Comparison of ENCODE assay signal across 15 cellular contexts in the genomic region with DNA sequence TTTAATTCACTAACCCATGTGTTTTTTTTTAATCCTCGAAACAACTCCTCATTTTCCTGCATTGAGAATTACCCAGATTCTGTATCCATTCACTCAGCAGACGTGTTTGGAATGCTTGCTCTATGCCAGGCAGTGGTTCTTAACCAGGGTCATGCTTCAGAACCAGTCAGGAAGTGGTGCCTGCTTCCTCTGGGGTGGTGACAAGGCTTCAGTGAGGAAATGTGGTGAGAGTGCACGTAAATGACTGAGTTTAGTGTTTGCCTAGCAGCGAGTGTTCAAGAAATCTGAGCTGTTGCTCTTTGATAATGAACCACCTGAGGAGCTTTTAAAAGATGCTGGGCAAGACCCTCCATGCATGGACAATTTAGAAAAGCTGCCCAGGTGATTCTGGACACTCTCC. TPM values are rescaled to one million over a fixed set of nuclear protein-coding genes. Genes with fewer than 3 reads are reported as not detected.
DNase-seq lines count a peak whose midpoint lies in the region; ATAC-seq and TF ChIP-seq lines count a peak whose summit lies in the region.
"Had no signal": no experiment of that assay in that cellular context is flagged by ENCODE, and none has a peak within 500 bp of the region (broad histone marks: within the 10 kb centered on the region; RNA-seq: fewer than 3 reads in every experiment).

No MANE protein-coding gene starts in this region.

- H3K27me3 Mint-ChIP-seq in activated CD4-positive, alpha-beta T cell treated with anti-CD3 and anti-CD28 coated beads, Interleukin-2, amount 10 ng/mL, durations not matched to agents 7 days and 5 days, result no peaks in the 10 kb centered on the region
- no peaks in the 10 kb centered on the region for H3K27me3 Mint-ChIP-seq in T-helper 17 cell

- H4K20me1 ChIP-seq in BLaER1 treated with 17β-estradiol and CSF1 and Interleukin-3, amounts not matched to agents 10 nM and 100 nM, result no peaks in the 10 kb centered on the region
- no peaks in the 10 kb centered on the region for H4K20me1 ChIP-seq in smooth muscle cell (ENCODE audit: low read depth)

- CTCF ChIA-PET in activated CD4-positive, alpha-beta T cell treated with anti-CD3 and anti-CD28 coated beads, Interleukin-2, amount 10 ng/mL, durations not matched to agents 7 days and 5 days (lab: Charles Lee), result no interaction called here

- intact Hi-C loops in spleen (cut with DNase I; ENCODE audit: low total_unique reads), result no loop called here

- peaks cover 84 to 100% (median 98%) of the 10 kb centered on the region in 11 experiments for H3K36me3 ChIP-seq in BLaER1 treated with 17β-estradiol and CSF1 and Interleukin-3, amounts not matched to agents 10 nM and 100 nM
- peaks cover 4 to 99% (median 57%) of the 10 kb centered on the region in 6 donors for H3K36me3 ChIP-seq in spleen
- peaks cover 74% of the 10 kb centered on the region for H3K36me3 ChIP-seq in smooth muscle cell (ENCODE audit: low read depth)

- H3K4me3 Mint-ChIP-seq in activated CD4-positive, alpha-beta T cell treated with anti-CD3 and anti-CD28 coated beads, Interleukin-2, amount 10 ng/mL, durations not matched to agents 7 days and 5 days, result no peak overlapping the region
- H3K4me3 Mint-ChIP-seq in T-helper 17 cell, result no peak overlapping the region

- peak overlapping the region in 3 of 10 experiments; percentile 13 to 31 (median 13); a peak in 3 of 20 replicates for H3K4me3 ChIP-seq in BLaER1 treated with 17β-estradiol and CSF1 and Interleukin-3, amounts not matched to agents 10 nM and 100 nM
- H3K4me3 ChIP-seq in spleen (no peak overlapping the region), smooth muscle cell (no peak overlapping the region)
- H3K4me3 ChIP-seq: GM12878 had no signal

- no peak for TF ChIP-seq CTCF in spleen (IDR thresholded peaks at IDR 0.05 in 8 of 11, conservative IDR thresholded peaks at IDR 0.05 in 3 of 11)
- TF ChIP-seq CTCF in smooth muscle cell (IDR thresholded peaks at IDR 0.05; ENCODE audit: borderline replicate concordance, insufficient read depth, poor library complexity, severe bottlenecking), result no peak

- peak; percentile 52 for DNase-seq in activated CD4-positive, alpha-beta T cell treated with anti-CD3 and anti-CD28 coated beads, Interleukin-2, amount 10 ng/mL, durations not matched to agents 7 days and 5 days
- DNase-seq in activated CD4-positive, alpha-beta T cell treated with anti-CD3 and anti-CD28 coated beads for 48 hours, result no peak
- DNase-seq in T-helper 17 cell (no peak), spleen (no peak), smooth muscle cell (lab: John Stamatoyannopoulos, UW; ENCODE audit: unreplicated experiment) (no peak)
- peak; percentile 11 for DNase-seq in effector CD4-positive, alpha-beta T cell
- DNase-seq: Karpas-422; mammary epithelial cell; NCI-H1105; NCI-H2107; NCI-H526 treated with DMSO at 0.1 percent for 48 hours; stimulated activated CD4-positive, alpha-beta T cell treated with anti-CD3 and anti-CD28 coated beads, Interleukin-4, amount 100 ng/mL, for 24 hours had no signal

- ATAC-seq in T-helper 17 cell (peak; percentile 93), GM21737 (IDR thresholded peaks at IDR 0.05; ENCODE audit: unreplicated experiment) (no peak)
- ATAC-seq: GM12878 had no signal

- WGBS in spleen, 5 donors, result 37 to 56% (median 41%) methylated on average over 4 of the region's 4 CpGs
- WGBS in smooth muscle cell (ENCODE audit: low lambda C conversion rate), result 98% methylated on average over 4 of the region's 4 CpGs

- H3K4me1 Mint-ChIP-seq in activated CD4-positive, alpha-beta T cell treated with anti-CD3 and anti-CD28 coated beads, Interleukin-2, amount 10 ng/mL, durations not matched to agents 7 days and 5 days, result peaks cover 14% of the 10 kb centered on the region
- peaks cover 3% of the 10 kb centered on the region for H3K4me1 Mint-ChIP-seq in T-helper 17 cell

- H3K27ac ChIP-seq in BLaER1 treated with 17β-estradiol and CSF1 and Interleukin-3, amounts not matched to agents 10 nM and 100 nM, result peak overlapping the region in 2 of 11 experiments; percentile 2 to 41; a peak in 2 of 22 replicates
- H3K27ac ChIP-seq in spleen, result peak overlapping the region in 2 of 8 donors; percentile 23 to 24
- no peak overlapping the region for H3K27ac ChIP-seq in smooth muscle cell (ENCODE audit: low read depth)

- peak overlapping the region; percentile 73 for H3K27ac Mint-ChIP-seq in activated CD4-positive, alpha-beta T cell treated with anti-CD3 and anti-CD28 coated beads, Interleukin-2, amount 10 ng/mL, durations not matched to agents 7 days and 5 days
- peak overlapping the region; percentile 67 for H3K27ac Mint-ChIP-seq in T-helper 17 cell

- no peaks in the 10 kb centered on the region for H3K27me3 ChIP-seq in BLaER1 treated with 17β-estradiol and CSF1 and Interleukin-3, amounts not matched to agents 10 nM and 100 nM
- no peaks in the 10 kb centered on the region for H3K27me3 ChIP-seq in spleen (replicated peaks in 1 of 7)
- no peaks in the 10 kb centered on the region for H3K27me3 ChIP-seq in smooth muscle cell (ENCODE audit: low read depth)

- no peak overlapping the region for H3K9ac ChIP-seq in BLaER1 treated with 17β-estradiol and CSF1 and Interleukin-3, amounts not matched to agents 10 nM and 100 nM
- no peak overlapping the region for H3K9ac ChIP-seq in smooth muscle cell (ENCODE audit: low read depth)

- peaks cover 98 to 100% (median 99%) of the 10 kb centered on the region in 11 experiments for H3K9me3 ChIP-seq in BLaER1 treated with 17β-estradiol and CSF1 and Interleukin-3, amounts not matched to agents 10 nM and 100 nM (replicated peaks in 1 of 11)
- peaks cover 12% of the 10 kb centered on the region for H3K9me3 ChIP-seq in T-helper 17 cell (ENCODE audit: control insufficient read depth, low read length, poor library complexity, severe bottlenecking)
- peaks cover 3 to 95% (median 57%) of the 10 kb centered on the region in 8 donors for H3K9me3 ChIP-seq in spleen
- peaks cover 27% of the 10 kb centered on the region for H3K9me3 ChIP-seq in smooth muscle cell (replicated peaks; ENCODE audit: low read depth)

- peak overlapping the region in 8 of 11 experiments; percentile 0 to 49 (median 30); a peak in 12 of 22 replicates for H3K4me2 ChIP-seq in BLaER1 treated with 17β-estradiol and CSF1 and Interleukin-3, amounts not matched to agents 10 nM and 100 nM
- no peak overlapping the region for H3K4me2 ChIP-seq in smooth muscle cell

- POLR2A ChIA-PET in activated CD4-positive, alpha-beta T cell treated with anti-CD3 and anti-CD28 coated beads, Interleukin-2, amount 10 ng/mL, durations not matched to agents 7 days and 5 days (lab: Charles Lee), result no interaction called here

- H3F3A ChIP-seq in smooth muscle cell (ENCODE audit: low read depth), result no peaks in the 10 kb centered on the region

- H3K4me1 ChIP-seq in BLaER1 treated with 17β-estradiol and CSF1 and Interleukin-3, amounts not matched to agents 10 nM and 100 nM, result peaks cover 0 to 10% (median 8%) of the 10 kb centered on the region in 10 experiments; a peak in 10 of 20 replicates
- H3K4me1 ChIP-seq in spleen (peaks cover 0 to 12% (median 5%) of the 10 kb centered on the region in 6 donors), smooth muscle cell (ENCODE audit: low read depth) (no peaks in the 10 kb centered on the region)

- no peak for TF ChIP-seq POLR2A in spleen (IDR thresholded peaks at IDR 0.05)

- peaks cover 88% of the 10 kb centered on the region for H3K36me3 Mint-ChIP-seq in activated CD4-positive, alpha-beta T cell treated with anti-CD3 and anti-CD28 coated beads, Interleukin-2, amount 10 ng/mL, durations not matched to agents 7 days and 5 days (ENCODE audit: low read depth)
- H3K36me3 Mint-ChIP-seq in T-helper 17 cell (ENCODE audit: low read depth), result peaks cover 15% of the 10 kb centered on the region

- peaks cover 38% of the 10 kb centered on the region for H3K79me2 ChIP-seq in smooth muscle cell (ENCODE audit: low read depth)

- H2AFZ ChIP-seq in smooth muscle cell (ENCODE audit: low read depth), result no peak overlapping the region

- peaks cover 50% of the 10 kb centered on the region for H3K9me3 Mint-ChIP-seq in activated CD4-positive, alpha-beta T cell treated with anti-CD3 and anti-CD28 coated beads, Interleukin-2, amount 10 ng/mL, durations not matched to agents 7 days and 5 days

RNA-seq across cellular contexts. Expression of a gene that starts 9.9 kb away (rescaled TPM):
- total RNA-seq in activated CD4-positive, alpha-beta T cell treated with anti-CD3 and anti-CD28 coated beads, Interleukin-2, amount 10 ng/mL, durations not matched to agents 7 days and 5 days, result 10 to 100 TPM; 36.0 to 37.8 TPM
- total RNA-seq in T-helper 17 cell (10 to 100 TPM; 20.7 to 21.3 TPM), spleen (10 to 100 TPM; 21.5 to 53.1 (median 28.2) TPM), smooth muscle cell (35.1 and 35.5 TPM in 2 replicates)
- polyA plus RNA-seq in spleen (10 to 100 TPM in 1 of 3 donors, 1 to 10 TPM in 2; 7.3 to 10.0 (median 9.9) TPM), smooth muscle cell (14.2 and 14.9 TPM in 2 replicates)

Comparison
In these comparisons a context has a peak if more than half of its experiments do, and no peak if none do; other contexts are left out.
1. DNase-seq: peak in activated CD4-positive, alpha-beta T cell treated with anti-CD3 and anti-CD28 coated beads, Interleukin-2, amount 10 ng/mL, durations not matched to agents 7 days and 5 days (single experiment) and effector CD4-positive, alpha-beta T cell (single experiment); none in activated CD4-positive, alpha-beta T cell treated with anti-CD3 and anti-CD28 coated beads for 48 hours (single experiment), T-helper 17 cell (0 of 3), spleen (single experiment) and smooth muscle cell (single experiment).